1 cellular context compared by ENCODE assay signal in the genomic region with DNA sequence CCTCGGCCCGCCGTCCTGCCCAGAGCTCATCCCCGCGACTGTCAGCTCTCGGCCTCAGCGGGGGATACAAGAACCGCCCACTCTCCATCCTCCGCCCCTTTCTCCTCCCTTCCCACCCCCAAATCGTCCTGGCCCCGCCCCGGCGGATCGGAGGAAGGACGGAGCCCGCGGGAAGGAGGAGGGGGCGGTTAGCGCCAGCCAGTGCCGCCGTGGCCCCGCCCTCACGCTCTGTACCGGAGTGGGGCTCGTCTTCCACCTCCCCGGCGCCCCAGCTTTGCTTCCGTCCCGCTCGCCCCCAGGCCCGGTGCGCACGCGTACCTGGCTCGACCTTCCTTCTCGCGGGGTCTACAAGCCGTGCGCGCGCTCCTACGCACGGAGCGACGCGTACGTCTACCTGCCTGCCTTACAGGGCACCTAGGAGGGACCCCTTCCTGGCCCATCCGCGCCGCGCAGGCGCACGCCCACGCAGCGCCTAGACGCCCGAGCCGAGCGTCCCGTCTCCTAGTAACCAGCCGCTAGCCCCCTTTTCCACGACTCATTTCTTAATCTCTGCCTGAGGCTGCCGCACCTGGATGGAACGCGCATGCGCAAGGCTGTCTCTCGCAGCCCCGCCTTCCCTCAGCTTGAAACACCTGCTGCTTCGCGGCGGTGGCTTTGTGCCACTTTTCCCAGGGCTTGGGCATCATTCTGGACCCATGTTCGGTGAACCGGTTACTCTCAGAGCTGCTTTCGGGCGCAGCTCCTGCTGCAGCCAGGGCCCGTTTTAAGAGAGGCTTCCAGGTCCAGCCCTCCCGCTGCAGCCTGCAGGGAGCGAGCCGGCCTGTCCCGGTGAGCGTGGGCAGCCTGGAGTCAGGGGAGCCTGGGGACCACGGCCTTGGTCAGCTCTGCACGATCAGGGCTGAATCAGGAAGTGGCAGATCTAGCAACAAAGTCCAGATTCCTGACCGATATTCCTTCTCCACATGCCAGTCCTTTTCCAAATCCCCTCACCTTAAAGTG.
TF ChIP-seq lines count a peak whose summit lies in the region.

A gene with protein sequence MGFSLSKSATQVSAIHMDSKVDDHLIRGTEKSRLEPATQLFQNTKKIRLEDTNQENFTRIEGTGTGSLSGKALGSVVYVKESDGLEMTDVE (plus strand): TSS at position 598 of the 999 bp plus-strand sequence. CDS start 8,852 bp downstream, outside the sequence.

TF ChIP-seq in HepG2, 621 proteins besides CTCF, POLR2A, EP300 and RAD21 (continued from another document and continues in another):
- TF ChIP-seq CBX5 (CRISPR knock-in tag; IDR thresholded peaks at IDR 0.05; ENCODE audit: borderline replicate concordance) = peak; percentile 45; the same call in 1 of the 2 replicates
- no peak for TF ChIP-seq ZNF546 (CRISPR knock-in tag; conservative IDR thresholded peaks at IDR 0.05)
- peak; percentile 86 for TF ChIP-seq SAP130 (CRISPR knock-in tag; IDR thresholded peaks at IDR 0.05; ENCODE audit: low read depth)
- TF ChIP-seq, protein P1, sequence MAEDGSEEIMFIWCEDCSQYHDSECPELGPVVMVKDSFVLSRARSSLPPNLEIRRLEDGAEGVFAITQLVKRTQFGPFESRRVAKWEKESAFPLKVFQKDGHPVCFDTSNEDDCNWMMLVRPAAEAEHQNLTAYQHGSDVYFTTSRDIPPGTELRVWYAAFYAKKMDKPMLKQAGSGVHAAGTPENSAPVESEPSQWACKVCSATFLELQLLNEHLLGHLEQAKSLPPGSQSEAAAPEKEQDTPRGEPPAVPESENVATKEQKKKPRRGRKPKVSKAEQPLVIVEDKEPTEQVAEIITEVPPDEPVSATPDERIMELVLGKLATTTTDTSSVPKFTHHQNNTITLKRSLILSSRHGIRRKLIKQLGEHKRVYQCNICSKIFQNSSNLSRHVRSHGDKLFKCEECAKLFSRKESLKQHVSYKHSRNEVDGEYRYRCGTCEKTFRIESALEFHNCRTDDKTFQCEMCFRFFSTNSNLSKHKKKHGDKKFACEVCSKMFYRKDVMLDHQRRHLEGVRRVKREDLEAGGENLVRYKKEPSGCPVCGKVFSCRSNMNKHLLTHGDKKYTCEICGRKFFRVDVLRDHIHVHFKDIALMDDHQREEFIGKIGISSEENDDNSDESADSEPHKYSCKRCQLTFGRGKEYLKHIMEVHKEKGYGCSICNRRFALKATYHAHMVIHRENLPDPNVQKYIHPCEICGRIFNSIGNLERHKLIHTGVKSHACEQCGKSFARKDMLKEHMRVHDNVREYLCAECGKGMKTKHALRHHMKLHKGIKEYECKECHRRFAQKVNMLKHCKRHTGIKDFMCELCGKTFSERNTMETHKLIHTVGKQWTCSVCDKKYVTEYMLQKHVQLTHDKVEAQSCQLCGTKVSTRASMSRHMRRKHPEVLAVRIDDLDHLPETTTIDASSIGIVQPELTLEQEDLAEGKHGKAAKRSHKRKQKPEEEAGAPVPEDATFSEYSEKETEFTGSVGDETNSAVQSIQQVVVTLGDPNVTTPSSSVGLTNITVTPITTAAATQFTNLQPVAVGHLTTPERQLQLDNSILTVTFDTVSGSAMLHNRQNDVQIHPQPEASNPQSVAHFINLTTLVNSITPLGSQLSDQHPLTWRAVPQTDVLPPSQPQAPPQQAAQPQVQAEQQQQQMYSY (CRISPR knock-in tag; IDR thresholded peaks at IDR 0.05) = peak; percentile 38; the same call in 1 of the 2 replicates
- TF ChIP-seq REXO4 (CRISPR knock-in tag; IDR thresholded peaks at IDR 0.05; ENCODE audit: borderline replicate concordance) = no peak
- no peak for TF ChIP-seq FOXM1 (CRISPR knock-in tag; IDR thresholded peaks at IDR 0.05)
- TF ChIP-seq ZSCAN20 (CRISPR knock-in tag; IDR thresholded peaks at IDR 0.05; ENCODE audit: borderline replicate concordance) = peak; percentile 86; the same call in 1 of the 2 replicates
- TF ChIP-seq, protein P2, sequence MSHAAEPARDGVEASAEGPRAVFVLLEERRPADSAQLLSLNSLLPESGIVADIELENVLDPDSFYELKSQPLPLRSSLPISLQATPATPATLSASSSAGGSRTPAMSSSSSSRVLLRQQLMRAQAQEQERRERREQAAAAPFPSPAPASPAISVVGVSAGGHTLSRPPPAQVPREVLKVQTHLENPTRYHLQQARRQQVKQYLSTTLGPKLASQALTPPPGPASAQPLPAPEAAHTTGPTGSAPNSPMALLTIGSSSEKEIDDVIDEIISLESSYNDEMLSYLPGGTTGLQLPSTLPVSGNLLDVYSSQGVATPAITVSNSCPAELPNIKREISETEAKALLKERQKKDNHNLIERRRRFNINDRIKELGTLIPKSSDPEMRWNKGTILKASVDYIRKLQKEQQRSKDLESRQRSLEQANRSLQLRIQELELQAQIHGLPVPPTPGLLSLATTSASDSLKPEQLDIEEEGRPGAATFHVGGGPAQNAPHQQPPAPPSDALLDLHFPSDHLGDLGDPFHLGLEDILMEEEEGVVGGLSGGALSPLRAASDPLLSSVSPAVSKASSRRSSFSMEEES (CRISPR knock-in tag; IDR thresholded peaks at IDR 0.05) = no peak
- TF ChIP-seq ZFP36L1 (CRISPR knock-in tag; IDR thresholded peaks at IDR 0.05) = peak; percentile 95
- no peak for TF ChIP-seq ZNF577 (CRISPR knock-in tag; IDR thresholded peaks at IDR 0.05; ENCODE audit: borderline replicate concordance, low read depth)
- TF ChIP-seq DPF2 (CRISPR knock-in tag; IDR thresholded peaks at IDR 0.05; ENCODE audit: borderline replicate concordance, low read depth) = no peak
- no peak for TF ChIP-seq ATF1 (CRISPR knock-in tag; IDR thresholded peaks at IDR 0.05)
- TF ChIP-seq, protein P3, sequence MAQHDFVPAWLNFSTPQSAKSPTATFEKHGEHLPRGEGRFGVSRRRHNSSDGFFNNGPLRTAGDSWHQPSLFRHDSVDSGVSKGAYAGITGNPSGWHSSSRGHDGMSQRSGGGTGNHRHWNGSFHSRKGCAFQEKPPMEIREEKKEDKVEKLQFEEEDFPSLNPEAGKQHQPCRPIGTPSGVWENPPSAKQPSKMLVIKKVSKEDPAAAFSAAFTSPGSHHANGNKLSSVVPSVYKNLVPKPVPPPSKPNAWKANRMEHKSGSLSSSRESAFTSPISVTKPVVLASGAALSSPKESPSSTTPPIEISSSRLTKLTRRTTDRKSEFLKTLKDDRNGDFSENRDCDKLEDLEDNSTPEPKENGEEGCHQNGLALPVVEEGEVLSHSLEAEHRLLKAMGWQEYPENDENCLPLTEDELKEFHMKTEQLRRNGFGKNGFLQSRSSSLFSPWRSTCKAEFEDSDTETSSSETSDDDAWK (CRISPR knock-in tag; IDR thresholded peaks at IDR 0.05) = no peak
- TF ChIP-seq SATB2 (CRISPR knock-in tag; IDR thresholded peaks at IDR 0.05) = no peak; the same call in 1 of the 2 replicates
- TF ChIP-seq, protein P4, sequence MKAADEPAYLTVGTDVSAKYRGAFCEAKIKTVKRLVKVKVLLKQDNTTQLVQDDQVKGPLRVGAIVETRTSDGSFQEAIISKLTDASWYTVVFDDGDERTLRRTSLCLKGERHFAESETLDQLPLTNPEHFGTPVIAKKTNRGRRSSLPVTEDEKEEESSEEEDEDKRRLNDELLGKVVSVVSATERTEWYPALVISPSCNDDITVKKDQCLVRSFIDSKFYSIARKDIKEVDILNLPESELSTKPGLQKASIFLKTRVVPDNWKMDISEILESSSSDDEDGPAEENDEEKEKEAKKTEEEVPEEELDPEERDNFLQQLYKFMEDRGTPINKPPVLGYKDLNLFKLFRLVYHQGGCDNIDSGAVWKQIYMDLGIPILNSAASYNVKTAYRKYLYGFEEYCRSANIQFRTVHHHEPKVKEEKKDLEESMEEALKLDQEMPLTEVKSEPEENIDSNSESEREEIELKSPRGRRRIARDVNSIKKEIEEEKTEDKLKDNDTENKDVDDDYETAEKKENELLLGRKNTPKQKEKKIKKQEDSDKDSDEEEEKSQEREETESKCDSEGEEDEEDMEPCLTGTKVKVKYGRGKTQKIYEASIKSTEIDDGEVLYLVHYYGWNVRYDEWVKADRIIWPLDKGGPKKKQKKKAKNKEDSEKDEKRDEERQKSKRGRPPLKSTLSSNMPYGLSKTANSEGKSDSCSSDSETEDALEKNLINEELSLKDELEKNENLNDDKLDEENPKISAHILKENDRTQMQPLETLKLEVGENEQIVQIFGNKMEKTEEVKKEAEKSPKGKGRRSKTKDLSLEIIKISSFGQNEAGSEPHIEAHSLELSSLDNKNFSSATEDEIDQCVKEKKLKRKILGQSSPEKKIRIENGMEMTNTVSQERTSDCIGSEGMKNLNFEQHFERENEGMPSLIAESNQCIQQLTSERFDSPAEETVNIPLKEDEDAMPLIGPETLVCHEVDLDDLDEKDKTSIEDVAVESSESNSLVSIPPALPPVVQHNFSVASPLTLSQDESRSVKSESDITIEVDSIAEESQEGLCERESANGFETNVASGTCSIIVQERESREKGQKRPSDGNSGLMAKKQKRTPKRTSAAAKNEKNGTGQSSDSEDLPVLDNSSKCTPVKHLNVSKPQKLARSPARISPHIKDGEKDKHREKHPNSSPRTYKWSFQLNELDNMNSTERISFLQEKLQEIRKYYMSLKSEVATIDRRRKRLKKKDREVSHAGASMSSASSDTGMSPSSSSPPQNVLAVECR (CRISPR knock-in tag; IDR thresholded peaks at IDR 0.05; ENCODE audit: borderline replicate concordance) = peak; percentile 97
- no peak for TF ChIP-seq NR2F6 (IDR thresholded peaks at IDR 0.05)
- peak; percentile 24; the same call in 1 of the 2 replicates for TF ChIP-seq NR2F6 (CRISPR knock-in tag; IDR thresholded peaks at IDR 0.05)
- peak; percentile 73; the same call in 1 of the 2 replicates for TF ChIP-seq ZNF296 (CRISPR knock-in tag; conservative IDR thresholded peaks at IDR 0.05)
- TF ChIP-seq, protein P5, sequence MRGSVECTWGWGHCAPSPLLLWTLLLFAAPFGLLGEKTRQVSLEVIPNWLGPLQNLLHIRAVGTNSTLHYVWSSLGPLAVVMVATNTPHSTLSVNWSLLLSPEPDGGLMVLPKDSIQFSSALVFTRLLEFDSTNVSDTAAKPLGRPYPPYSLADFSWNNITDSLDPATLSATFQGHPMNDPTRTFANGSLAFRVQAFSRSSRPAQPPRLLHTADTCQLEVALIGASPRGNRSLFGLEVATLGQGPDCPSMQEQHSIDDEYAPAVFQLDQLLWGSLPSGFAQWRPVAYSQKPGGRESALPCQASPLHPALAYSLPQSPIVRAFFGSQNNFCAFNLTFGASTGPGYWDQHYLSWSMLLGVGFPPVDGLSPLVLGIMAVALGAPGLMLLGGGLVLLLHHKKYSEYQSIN (CRISPR knock-in tag; IDR thresholded peaks at IDR 0.05; ENCODE audit: borderline replicate concordance) = no peak
- TF ChIP-seq, protein P6, sequence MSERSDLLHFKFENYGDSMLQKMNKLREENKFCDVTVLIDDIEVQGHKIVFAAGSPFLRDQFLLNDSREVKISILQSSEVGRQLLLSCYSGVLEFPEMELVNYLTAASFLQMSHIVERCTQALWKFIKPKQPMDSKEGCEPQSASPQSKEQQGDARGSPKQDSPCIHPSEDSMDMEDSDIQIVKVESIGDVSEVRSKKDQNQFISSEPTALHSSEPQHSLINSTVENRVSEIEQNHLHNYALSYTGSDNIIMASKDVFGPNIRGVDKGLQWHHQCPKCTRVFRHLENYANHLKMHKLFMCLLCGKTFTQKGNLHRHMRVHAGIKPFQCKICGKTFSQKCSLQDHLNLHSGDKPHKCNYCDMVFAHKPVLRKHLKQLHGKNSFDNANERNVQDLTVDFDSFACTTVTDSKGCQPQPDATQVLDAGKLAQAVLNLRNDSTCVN (CRISPR knock-in tag; IDR thresholded peaks at IDR 0.05; ENCODE audit: borderline replicate concordance) = peak; percentile 75; the same call in 1 of the 2 replicates
- TF ChIP-seq GATA4 (IDR thresholded peaks at IDR 0.05; ENCODE audit: borderline replicate concordance, low read depth) = peak; percentile 36
- peak; percentile 83; the same call in 1 of the 2 replicates for TF ChIP-seq DNMT3B (CRISPR knock-in tag; conservative IDR thresholded peaks at IDR 0.05)
- TF ChIP-seq ZNF713 (CRISPR knock-in tag; IDR thresholded peaks at IDR 0.05) = 0 out of 2 replicates have a peak, but pooled peaks have one; percentile 76
- TF ChIP-seq SRSF4 (IDR thresholded peaks at IDR 0.05; ENCODE audit: low read depth, low read length, poor library complexity, severe bottlenecking) = no peak
- TF ChIP-seq CEBPG (CRISPR knock-in tag; IDR thresholded peaks at IDR 0.05) = peak; percentile 39
- TF ChIP-seq ZNF790 (CRISPR knock-in tag; IDR thresholded peaks at IDR 0.05; ENCODE audit: borderline replicate concordance) = no peak; the same call in 1 of the 2 replicates
- no peak for TF ChIP-seq ZFP62 (CRISPR knock-in tag; IDR thresholded peaks at IDR 0.05)
- TF ChIP-seq, protein P7, sequence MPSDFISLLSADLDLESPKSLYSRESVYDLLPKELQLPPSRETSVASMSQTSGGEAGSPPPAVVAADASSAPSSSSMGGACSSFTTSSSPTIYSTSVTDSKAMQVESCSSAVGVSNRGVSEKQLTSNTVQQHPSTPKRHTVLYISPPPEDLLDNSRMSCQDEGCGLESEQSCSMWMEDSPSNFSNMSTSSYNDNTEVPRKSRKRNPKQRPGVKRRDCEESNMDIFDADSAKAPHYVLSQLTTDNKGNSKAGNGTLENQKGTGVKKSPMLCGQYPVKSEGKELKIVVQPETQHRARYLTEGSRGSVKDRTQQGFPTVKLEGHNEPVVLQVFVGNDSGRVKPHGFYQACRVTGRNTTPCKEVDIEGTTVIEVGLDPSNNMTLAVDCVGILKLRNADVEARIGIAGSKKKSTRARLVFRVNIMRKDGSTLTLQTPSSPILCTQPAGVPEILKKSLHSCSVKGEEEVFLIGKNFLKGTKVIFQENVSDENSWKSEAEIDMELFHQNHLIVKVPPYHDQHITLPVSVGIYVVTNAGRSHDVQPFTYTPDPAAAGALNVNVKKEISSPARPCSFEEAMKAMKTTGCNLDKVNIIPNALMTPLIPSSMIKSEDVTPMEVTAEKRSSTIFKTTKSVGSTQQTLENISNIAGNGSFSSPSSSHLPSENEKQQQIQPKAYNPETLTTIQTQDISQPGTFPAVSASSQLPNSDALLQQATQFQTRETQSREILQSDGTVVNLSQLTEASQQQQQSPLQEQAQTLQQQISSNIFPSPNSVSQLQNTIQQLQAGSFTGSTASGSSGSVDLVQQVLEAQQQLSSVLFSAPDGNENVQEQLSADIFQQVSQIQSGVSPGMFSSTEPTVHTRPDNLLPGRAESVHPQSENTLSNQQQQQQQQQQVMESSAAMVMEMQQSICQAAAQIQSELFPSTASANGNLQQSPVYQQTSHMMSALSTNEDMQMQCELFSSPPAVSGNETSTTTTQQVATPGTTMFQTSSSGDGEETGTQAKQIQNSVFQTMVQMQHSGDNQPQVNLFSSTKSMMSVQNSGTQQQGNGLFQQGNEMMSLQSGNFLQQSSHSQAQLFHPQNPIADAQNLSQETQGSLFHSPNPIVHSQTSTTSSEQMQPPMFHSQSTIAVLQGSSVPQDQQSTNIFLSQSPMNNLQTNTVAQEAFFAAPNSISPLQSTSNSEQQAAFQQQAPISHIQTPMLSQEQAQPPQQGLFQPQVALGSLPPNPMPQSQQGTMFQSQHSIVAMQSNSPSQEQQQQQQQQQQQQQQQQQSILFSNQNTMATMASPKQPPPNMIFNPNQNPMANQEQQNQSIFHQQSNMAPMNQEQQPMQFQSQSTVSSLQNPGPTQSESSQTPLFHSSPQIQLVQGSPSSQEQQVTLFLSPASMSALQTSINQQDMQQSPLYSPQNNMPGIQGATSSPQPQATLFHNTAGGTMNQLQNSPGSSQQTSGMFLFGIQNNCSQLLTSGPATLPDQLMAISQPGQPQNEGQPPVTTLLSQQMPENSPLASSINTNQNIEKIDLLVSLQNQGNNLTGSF (CRISPR knock-in tag; IDR thresholded peaks at IDR 0.05) = peak; percentile 69
- TF ChIP-seq HNF4A (CRISPR knock-in tag; IDR thresholded peaks at IDR 0.05) = 0 out of 2 replicates have a peak, but pooled peaks have one; percentile 10
- TF ChIP-seq FOXA3 (CRISPR knock-in tag; IDR thresholded peaks at IDR 0.05) = peak; percentile 58
- TF ChIP-seq PITX1 (CRISPR knock-in tag; IDR thresholded peaks at IDR 0.05) = peak; percentile 87
